ENCODE assay signal across 9 cellular contexts in genomic region chr1:183932412-183932811, GRCh38.
DNase-seq lines count a peak whose midpoint lies in the region.
"Had no signal": no experiment of that assay in that cellular context is flagged by ENCODE, and none has a peak within 500 bp of the region (broad histone marks: within the 10 kb centered on the region; RNA-seq: fewer than 3 reads in every experiment).

No MANE protein-coding gene starts in this region.

- in situ Hi-C loops in ACHN (cut with HindIII; ENCODE audit: low pct_ligation_motif_present, low pct_unique_long_range_greater_than_20kb, low sequenced_read_pairs): no loop called here

- peak; percentile 62 for DNase-seq in ACHN
- peak in 56 of 58 donors; percentile 17 to 94 (median 73) for DNase-seq in anterior cingulate cortex (lab: John Stamatoyannopoulos, UW)
- DNase-seq in globus pallidus (ENCODE audit: low spot score): peak; percentile 87
- DNase-seq in non-pigmented ciliary epithelial cell (ENCODE audit: low read depth): peak; percentile 64
- no peak for DNase-seq in NCI-H2107 (lab: John Stamatoyannopoulos, UW)
- no peak for DNase-seq in NCI-H2196 (lab: John Stamatoyannopoulos, UW; ENCODE audit: unreplicated experiment)
- DNase-seq in NCI-H1694 treated with DMSO at 0.1 percent for 48 hours (lab: John Stamatoyannopoulos, UW): no peak
- no peak for DNase-seq in NCI-H146 treated with DMSO at 0.1 percent for 48 hours (lab: John Stamatoyannopoulos, UW; ENCODE audit: unreplicated experiment)
- DNase-seq: activated T-cell treated with anti-CD3 and anti-CD28 coated beads, Interleukin-2, amount 50 U/mL, for 4 hours had no signal

Comparison
In these comparisons a context has a peak if more than half of its experiments do, and no peak if none do; other contexts are left out.
1. DNase-seq: peak in ACHN (single experiment), anterior cingulate cortex (56 of 58), globus pallidus (single experiment) and non-pigmented ciliary epithelial cell (single experiment); none in NCI-H2107 (single experiment), NCI-H2196 (single experiment), NCI-H1694 treated with DMSO at 0.1 percent for 48 hours (single experiment) and NCI-H146 treated with DMSO at 0.1 percent for 48 hours (single experiment).